ENCODE assay signal across 33 cellular contexts in genomic region chr2:37816686-37817085, GRCh38.
"Had no signal": no experiment of that assay in that cellular context is flagged by ENCODE, and none has a peak within 500 bp of the region (broad histone marks: within the 10 kb centered on the region; RNA-seq: fewer than 3 reads in every experiment).

No MANE protein-coding gene starts in this region.

- H3K4me3 ChIP-seq: body of pancreas, breast epithelium, PC-9 had no signal

- H3K27me3 Mint-ChIP-seq: activated CD4-positive, alpha-beta T cell treated with anti-CD3 and anti-CD28 coated beads for 36 hours; activated CD4-positive, alpha-beta T cell treated with anti-CD3 and anti-CD28 coated beads, Interleukin-2, amount 10 ng/mL, durations not matched to agents 7 days and 5 days; activated naive CD4-positive, alpha-beta T cell treated with anti-CD3 and anti-CD28 coated beads, Interleukin-2, amount 50 U/mL, for 24 hours; activated naive CD8-positive, alpha-beta T cell treated with anti-CD3 and anti-CD28 coated beads, Interleukin-2, amount 10 ng/mL, durations not matched to agents 7 days and 5 days; activated T-cell treated with anti-CD3 and anti-CD28 coated beads, Interleukin-2, amount 50 U/mL, for 24 hours had no signal

- DNase-seq: activated CD4-positive, alpha-beta T cell treated with anti-CD3 and anti-CD28 coated beads for 36 hours; activated CD4-positive, alpha-beta T cell treated with anti-CD3 and anti-CD28 coated beads, Interleukin-2, amount 10 ng/mL, durations not matched to agents 7 days and 5 days; activated CD4-positive, alpha-beta T cell treated with anti-CD3 and anti-CD28 coated beads, Interleukin-2, amount 50 U/mL, for 48 hours; activated CD8-positive, alpha-beta T cell treated with anti-CD3 and anti-CD28 coated beads, Interleukin-2, amount 10 ng/mL, durations not matched to agents 7 days and 5 days; activated gamma-delta T cell; activated naive CD4-positive, alpha-beta T cell treated with Interleukin-2 at 50 U/mL for 16 hours; activated naive CD8-positive, alpha-beta T cell treated with anti-CD3 and anti-CD28 coated beads, Interleukin-2, amount 10 ng/mL, durations not matched to agents 7 days and 5 days; activated T-cell treated with anti-CD3 and anti-CD28 coated beads, Interleukin-2, amount 50 U/mL, for 24 hours; body of pancreas; caudate nucleus; cerebellar nuclear complex; NCI-H1105 treated with DMSO at 0.1 percent for 48 hours; NCI-H1436; NCI-H1694; NCI-H1930; NCI-H2081 treated with DMSO at 0.1 percent for 48 hours; NCI-H226; NCI-H526; NCI-H748 treated with DMSO at 0.1 percent for 48 hours; NK-92 treated with Interleukin-12 subunit alpha and Interleukin-12 subunit beta, amount 100 ng/mL, for 24 hours; SIG-M5 had no signal

- H3K27ac Mint-ChIP-seq: activated CD4-positive, alpha-beta T cell treated with anti-CD3 and anti-CD28 coated beads for 36 hours; activated CD4-positive, alpha-beta T cell treated with anti-CD3 and anti-CD28 coated beads, Interleukin-2, amount 10 ng/mL, durations not matched to agents 7 days and 5 days; activated CD8-positive, alpha-beta T cell treated with anti-CD3 and anti-CD28 coated beads, Interleukin-2, amount 10 ng/mL, durations not matched to agents 7 days and 5 days; activated naive CD4-positive, alpha-beta T cell treated with anti-CD3 and anti-CD28 coated beads, Interleukin-2, amount 50 U/mL, for 24 hours; activated naive CD8-positive, alpha-beta T cell treated with anti-CD3 and anti-CD28 coated beads, Interleukin-2, amount 10 ng/mL, durations not matched to agents 7 days and 5 days; activated T-cell treated with anti-CD3 and anti-CD28 coated beads, Interleukin-2, amount 50 U/mL, for 24 hours; activated T-helper 2 cell treated with anti-CD3 and anti-CD28 coated beads, Interferon-gamma antibody, Interleukin-2, Interleukin-4, amounts not matched to agents 10 μg/mL and 5 μg/mL and 100 μg/mL, durations not matched to agents 14 hours and 24 hours and 36 hours; T-helper 1 cell treated with Interleukin-12 subunit alpha and Interleukin-12 subunit beta and Interleukin-4 antibody, amounts not matched to agents 30 μg/mL and 1 μg/mL, for 36 hours; T-helper 2 cell treated with Interferon-gamma antibody and Interleukin-4, amounts not matched to agents 5 μg/mL and 100 μg/mL, for 36 hours; WTC11 had no signal

- H3K9me3 ChIP-seq: body of pancreas had no signal

- H3K4me3 Mint-ChIP-seq: activated CD4-positive, alpha-beta T cell treated with anti-CD3 and anti-CD28 coated beads for 36 hours; activated CD4-positive, alpha-beta T cell treated with anti-CD3 and anti-CD28 coated beads, Interleukin-2, amount 10 ng/mL, durations not matched to agents 7 days and 5 days; activated CD8-positive, alpha-beta T cell treated with anti-CD3 and anti-CD28 coated beads, Interleukin-2, amount 10 ng/mL, durations not matched to agents 7 days and 5 days; activated naive CD4-positive, alpha-beta T cell treated with anti-CD3 and anti-CD28 coated beads, Interleukin-2, amount 50 U/mL, for 24 hours; activated naive CD8-positive, alpha-beta T cell treated with anti-CD3 and anti-CD28 coated beads, Interleukin-2, amount 10 ng/mL, durations not matched to agents 7 days and 5 days; activated T-cell treated with anti-CD3 and anti-CD28 coated beads, Interleukin-2, amount 50 U/mL, for 24 hours; T-helper 1 cell treated with Interleukin-12 subunit alpha and Interleukin-12 subunit beta and Interleukin-4 antibody, amounts not matched to agents 30 μg/mL and 1 μg/mL, for 36 hours; T-helper 2 cell treated with Interferon-gamma antibody and Interleukin-4, amounts not matched to agents 5 μg/mL and 100 μg/mL, for 36 hours; WTC11 had no signal

- H3K4me1 Mint-ChIP-seq: activated CD4-positive, alpha-beta T cell treated with anti-CD3 and anti-CD28 coated beads for 36 hours; activated CD4-positive, alpha-beta T cell treated with anti-CD3 and anti-CD28 coated beads, Interleukin-2, amount 10 ng/mL, durations not matched to agents 7 days and 5 days; activated naive CD4-positive, alpha-beta T cell treated with anti-CD3 and anti-CD28 coated beads, Interleukin-2, amount 50 U/mL, for 24 hours; activated naive CD8-positive, alpha-beta T cell treated with anti-CD3 and anti-CD28 coated beads, Interleukin-2, amount 10 ng/mL, durations not matched to agents 7 days and 5 days; WTC11 had no signal

- H3K36me3 ChIP-seq: breast epithelium had no signal

- H3K9me3 Mint-ChIP-seq: activated T-cell treated with anti-CD3 and anti-CD28 coated beads, Interleukin-2, amount 50 U/mL, for 24 hours had no signal

- H3K27ac ChIP-seq: body of pancreas, breast epithelium, PC-9, RWPE1 had no signal

- H3K4me1 ChIP-seq: body of pancreas, breast epithelium had no signal

- H3K27me3 ChIP-seq: body of pancreas, breast epithelium had no signal

- ATAC-seq: activated CD4-positive, alpha-beta T cell treated with anti-CD3 and anti-CD28 coated beads for 36 hours; activated CD4-positive, CD25-positive, alpha-beta regulatory T cell treated with anti-CD3 and anti-CD28 coated beads, Interleukin-2, amount 50 U/mL, for 24 hours; activated CD8-positive, alpha-beta T cell treated with anti-CD3 and anti-CD28 coated beads, Interleukin-2, amount 10 ng/mL, durations not matched to agents 7 days and 5 days; body of pancreas; Right ventricle myocardium inferior; WTC11 had no signal

- FAIRE-seq: astrocyte, RCC 7860 had no signal

- H3K36me3 Mint-ChIP-seq: activated naive CD4-positive, alpha-beta T cell treated with anti-CD3 and anti-CD28 coated beads, Interleukin-2, amount 50 U/mL, for 24 hours had no signal
